In the genomic region with DNA sequence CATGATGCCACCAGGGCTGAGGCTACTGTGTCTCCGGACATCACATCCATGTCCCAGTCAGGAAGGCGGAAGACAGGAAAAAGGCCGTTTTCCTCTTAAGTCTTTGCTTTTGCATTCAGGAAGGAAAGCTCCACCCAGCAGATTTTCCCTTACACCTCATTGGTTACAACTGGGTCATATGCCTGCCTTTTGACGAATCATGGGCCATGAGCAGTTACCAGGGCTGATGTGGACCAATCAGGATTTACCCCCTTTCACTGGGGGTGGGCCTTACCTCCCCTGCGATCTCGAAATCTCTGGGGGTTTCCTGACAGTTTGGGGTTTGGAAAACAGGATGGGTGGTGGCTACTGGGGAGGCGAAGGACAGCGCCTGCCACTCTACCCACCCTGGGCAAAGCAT, we compare ENCODE assay signal across 22 cellular contexts. TPM values are rescaled to one million over a fixed set of nuclear protein-coding genes. Genes with fewer than 3 reads are reported as not detected.
A peak's percentile ranks its signal among the peaks of the same experiment; 100 is the strongest.
DNase-seq lines count a peak whose midpoint lies in the region; ATAC-seq, FAIRE-seq and TF ChIP-seq lines count a peak whose summit lies in the region.
"Had no signal": no experiment of that assay in that cellular context is flagged by ENCODE, and none has a peak within 500 bp of the region (broad histone marks: within the 10 kb centered on the region; RNA-seq: fewer than 3 reads in every experiment).

No MANE protein-coding gene starts in this region.

- FAIRE-seq in H1 (lab: Jason Lieb, UNC) (peak; percentile 7), GM19239 (lab: Jason Lieb, UNC) (no peak)
- FAIRE-seq: GM18507 had no signal

- peaks cover 2% of the 10 kb centered on the region for H3K27me3 ChIP-seq in DND-41 (ENCODE audit: insufficient read depth, low read length, poor library complexity)
- H3K27me3 ChIP-seq in RWPE2 (ENCODE audit: insufficient read depth, poor library complexity, severe bottlenecking) = no peaks in the 10 kb centered on the region
- H3K27me3 ChIP-seq in H1 (replicated peaks in 1 of 4; ENCODE audit: control insufficient read depth in 3 of 4, extremely low read depth in 1 of 4, insufficient read depth in 3 of 4, low read length in 3 of 4) = no peaks in the 10 kb centered on the region; a peak in 1 of 7 replicates
- H3K27me3 ChIP-seq: upper lobe of right lung had no signal

- no peaks in the 10 kb centered on the region for H3K79me2 ChIP-seq in DND-41 (ENCODE audit: insufficient read depth, low read length)
- no peaks in the 10 kb centered on the region for H3K79me2 ChIP-seq in H1 (ENCODE audit: control insufficient read depth in 1 of 2, insufficient read depth in 2 of 2, low read length in 2 of 2)

- no peak for TF ChIP-seq POLR2A in H1 (IDR thresholded peaks at IDR 0.05; ENCODE audit: control extremely low read depth in 1 of 2, low read depth in 2 of 2, low read length in 2 of 2)

- no peak overlapping the region for H2AFZ ChIP-seq in DND-41 (ENCODE audit: low read depth, low read length)
- H2AFZ ChIP-seq in H1 (ENCODE audit: low read length) = no peak overlapping the region

- no peak overlapping the region for H3K23ac ChIP-seq in H1 (ENCODE audit: insufficient read length)

- H2BK120ac ChIP-seq in H1 (replicated peaks; ENCODE audit: low read depth, low read length) = no peak overlapping the region

- H2BK12ac ChIP-seq in H1 (ENCODE audit: low read depth, low read length) = no peak overlapping the region

- H3K14ac ChIP-seq in H1 (ENCODE audit: insufficient read length) = no peak overlapping the region

- no peak overlapping the region for H2BK15ac ChIP-seq in H1 (ENCODE audit: low read length)

- H4K5ac ChIP-seq in H1 (ENCODE audit: insufficient read length, low read depth, low read length) = no peak overlapping the region

- TF ChIP-seq EP300 in H1 (IDR thresholded peaks at IDR 0.05; ENCODE audit: borderline replicate concordance in 1 of 2, low read depth in 2 of 2, low read length in 2 of 2) = no peak

- no peak overlapping the region for H4K8ac ChIP-seq in H1 (ENCODE audit: extremely low read depth, insufficient read depth, low read length)

- TF ChIP-seq RAD21 in H1 (IDR thresholded peaks at IDR 0.05 in 1 of 2, conservative IDR thresholded peaks at IDR 0.05 in 1 of 2; ENCODE audit: low read depth in 2 of 2, low read length in 2 of 2) = no peak

- no peak overlapping the region for H3K4me2 ChIP-seq in DND-41 (ENCODE audit: insufficient read depth, low read length)
- H3K4me2 ChIP-seq in H1 (ENCODE audit: insufficient read depth in 1 of 2, low read depth in 2 of 2, low read length in 2 of 2) = no peak overlapping the region

- H3K18ac ChIP-seq in H1 (ENCODE audit: extremely low read depth, low read length) = no peak overlapping the region; the same call in 1 of the 2 replicates

- H3K36me3 ChIP-seq in DND-41 (ENCODE audit: insufficient read depth, low read length) (no peaks in the 10 kb centered on the region), RWPE2 (ENCODE audit: low read depth) (no peaks in the 10 kb centered on the region), H1 (ENCODE audit: control insufficient read depth in 2 of 4, insufficient read depth in 4 of 4, low read length in 3 of 4) (no peaks in the 10 kb centered on the region)
- H3K36me3 ChIP-seq: HAP-1, upper lobe of right lung had no signal

- no peak overlapping the region for H2BK20ac ChIP-seq in H1 (ENCODE audit: low read length)

- no peaks in the 10 kb centered on the region for H3K79me1 ChIP-seq in H1 (ENCODE audit: low read depth, low read length)

- H3K56ac ChIP-seq in H1 (replicated peaks; ENCODE audit: insufficient read length, low read depth, low read length) = no peak overlapping the region

- H3K27ac ChIP-seq in DND-41 (ENCODE audit: low read length) (no peak overlapping the region), RWPE2 (ENCODE audit: poor library complexity, severe bottlenecking) (no peak overlapping the region), H1 (ENCODE audit: low read depth, low read length) (no peak overlapping the region)
- H3K27ac ChIP-seq: HL-60, upper lobe of right lung had no signal

- CTCF ChIA-PET in HEK293T (lab: Yijun Ruan, JAX) (no interaction called here), H1 (lab: Charles Lee; ENCODE audit: partially characterized antibody) (interaction anchor here (0.6 to 3.1 kb wide), 7 partner anchors 7 to 443 kb away, joined by 3 to 15 read pairs (median 4); no protein-coding TSS in a partner anchor)

- 0 out of 2 replicates have a peak, but pooled peaks cover 4% of the 10 kb centered on the region for H4K20me1 ChIP-seq in DND-41 (ENCODE audit: insufficient read depth, low read length)
- H4K20me1 ChIP-seq in H1 (replicated peaks in 1 of 2; ENCODE audit: control insufficient read depth in 1 of 2, insufficient read depth in 2 of 2, low read length in 2 of 2) = peaks cover 0 to 6% of the 10 kb centered on the region in 2 experiments

- H4K91ac ChIP-seq in H1 (replicated peaks; ENCODE audit: insufficient read length, low read length) = no peak overlapping the region

- no peak overlapping the region for H3K9ac ChIP-seq in DND-41 (ENCODE audit: low read depth, low read length)
- no peak overlapping the region for H3K9ac ChIP-seq in H1 (replicated peaks in 1 of 4; ENCODE audit: extremely low read depth in 1 of 4, low read depth in 3 of 4, low read length in 3 of 4)

- H3K23me2 ChIP-seq in H1 (ENCODE audit: low read depth, low read length) = peaks cover 10% of the 10 kb centered on the region; the same call in 1 of the 2 replicates

- WGBS in H1 (ENCODE audit: extremely low coverage in 1 of 2, insufficient coverage in 1 of 2, insufficient read length in 1 of 2, insufficient replicate concordance in 2 of 2, low coverage in 1 of 2, low lambda C conversion rate in 2 of 2, missing lambda C conversion rate in 1 of 2), 2 experiments = 80% methylated on average over 8 of the region's 8 CpGs; no CpG with 5 or more reads in 1 of the 2 experiments

- no peak overlapping the region for H2BK5ac ChIP-seq in H1 (ENCODE audit: low read depth, low read length)

- no peak overlapping the region for H3K4ac ChIP-seq in H1 (replicated peaks; ENCODE audit: insufficient read length, low read depth, low read length)

- H3K4me3 ChIP-seq in DND-41 (ENCODE audit: low read depth in 1 of 2, low read length in 2 of 2) = no peak overlapping the region
- H3K4me3 ChIP-seq in RWPE2 (ENCODE audit: severe bottlenecking) = no peak overlapping the region
- no peak overlapping the region for H3K4me3 ChIP-seq in H1 (ENCODE audit: extremely low read depth in 1 of 4, insufficient read depth in 2 of 4, low read depth in 3 of 4, low read length in 4 of 4)
- H3K4me3 ChIP-seq: HAP-1, lung, upper lobe of right lung had no signal

- DNase-seq in DND-41 (no peak), HEK293T (ENCODE audit: extremely low spot score) (peak; percentile 69), RWPE2 (ENCODE audit: low spot score) (no peak), H1 (ENCODE audit: low read depth in 1 of 2, low spot score in 2 of 2) (no peak), GM19239 (ENCODE audit: insufficient read length, low spot score) (no peak), SKM-1 treated with dmso at 0.1 percent for 144 hours (lab: John Stamatoyannopoulos, UW; ENCODE audit: unreplicated experiment) (no peak), NCI-H2227 treated with DMSO at 0.1 percent for 48 hours (lab: John Stamatoyannopoulos, UW) (no peak)
- DNase-seq: activated CD4-positive, alpha-beta T cell treated with anti-CD3 and anti-CD28 coated beads, Interleukin-2, amount 10 ng/mL, durations not matched to agents 7 days and 5 days; activated T-cell treated with anti-CD3 and anti-CD28 coated beads, Interleukin-2, amount 50 U/mL, for 72 hours; amniotic stem cell; cortex of kidney; hippocampal formation; NCI-H226; nephron progenitor cell; right cardiac atrium; T-helper 1 cell; upper lobe of right lung had no signal

- H3K4me1 ChIP-seq in DND-41 (ENCODE audit: insufficient read depth, low read length) (no peaks in the 10 kb centered on the region), RWPE2 (ENCODE audit: insufficient read depth, poor library complexity, severe bottlenecking) (no peaks in the 10 kb centered on the region), H1 (replicated peaks in 1 of 4; ENCODE audit: control insufficient read depth in 3 of 4, insufficient read depth in 4 of 4, low read length in 3 of 4) (no peaks in the 10 kb centered on the region)
- H3K4me1 ChIP-seq: HAP-1, upper lobe of right lung had no signal

- H2AK5ac ChIP-seq in H1 (ENCODE audit: low read depth, low read length) = no peak overlapping the region

- no peak for TF ChIP-seq CTCF in DND-41 (IDR thresholded peaks at IDR 0.05; ENCODE audit: borderline replicate concordance, extremely low read depth, low read length, poor library complexity, severe bottlenecking)
- TF ChIP-seq CTCF in RWPE2 (IDR thresholded peaks at IDR 0.05; ENCODE audit: poor library complexity, severe bottlenecking) = no peak
- TF ChIP-seq CTCF in H1 (IDR thresholded peaks at IDR 0.05; ENCODE audit: control extremely low read depth in 1 of 3, insufficient read depth in 1 of 3, low read depth in 1 of 3, low read length in 3 of 3) = no peak

- ATAC-seq in DND-41 (ENCODE audit: insufficient read depth, low read depth) (peak; percentile 59; the same call in 2 of the 3 replicates), RWPE2 (ENCODE audit: low read depth) (peak; percentile 44; the same call in 1 of the 3 replicates), HG03280 (IDR thresholded peaks at IDR 0.05; ENCODE audit: unreplicated experiment) (no peak)
- ATAC-seq: activated T-cell treated with anti-CD3 and anti-CD28 coated beads, Interleukin-2, amount 50 U/mL, for 72 hours had no signal

- H3K9me3 ChIP-seq in DND-41 (ENCODE audit: insufficient read depth, low read length, severe bottlenecking) = no peaks in the 10 kb centered on the region
- H3K9me3 ChIP-seq in RWPE2 (ENCODE audit: severe bottlenecking) = no peaks in the 10 kb centered on the region
- no peaks in the 10 kb centered on the region; a peak in 1 of 4 replicates for H3K9me3 ChIP-seq in H1 (ENCODE audit: insufficient read depth in 2 of 2, low read depth in 1 of 2, low read length in 1 of 2)
- H3K9me3 ChIP-seq: HAP-1, upper lobe of right lung had no signal

- POLR2A ChIA-PET in HEK293T (lab: Yijun Ruan, JAX) = no interaction called here
- POLR2A ChIA-PET in H1 (lab: Charles Lee; ENCODE audit: partially characterized antibody) = no interaction called here

TF ChIP-seq in H1, 55 proteins besides CTCF, POLR2A, EP300 and RAD21 (continues in another document):
- no peak for TF ChIP-seq RXRA (IDR thresholded peaks at IDR 0.05; ENCODE audit: insufficient read depth, low read depth, low read length)
- TF ChIP-seq KDM1A (IDR thresholded peaks at IDR 0.05; ENCODE audit: borderline replicate concordance, low read length) = no peak
- TF ChIP-seq CTBP2 (IDR thresholded peaks at IDR 0.05; ENCODE audit: borderline replicate concordance, insufficient read depth, insufficient read length, low read length) = no peak

RNA-seq across cellular contexts. Expression of gene GRPEL1, which starts 52.5 kb away (rescaled TPM):
- 39.9 and 43.0 TPM in 2 replicates for total RNA-seq in H1 (2021; fragmentation: NEBNext Ultra II Directional; extraction: Animal tissue kit (Norgen Biotek cat#: 25700))
- 10.5 and 13.5 TPM in 2 replicates for polyA plus RNA-seq in H1 (2011; rRNA removed)
- polyA plus RNA-seq in H1 (2011; cell fraction: cytosol; rRNA removed) = 20.7 TPM
- 6.1 TPM for polyA plus RNA-seq in H1 (2011; cell fraction: nucleus; rRNA removed)
- polyA plus RNA-seq in H1 (2012, experiment 1 of 2) = 34.0 to 43.0 TPM (median 35.5 TPM) in 4 replicates
- 12.5 TPM for polyA plus RNA-seq in H1 (2012, experiment 2 of 2)
- 18.9 TPM for polyA plus RNA-seq in H1 (2013, experiment 1 of 2)
- polyA plus RNA-seq in H1 (2013, experiment 2 of 2) = 19.9 TPM
- 12.4 TPM in 2 replicates for polyA minus RNA-seq in H1 (2011; rRNA and poly(A)+ RNA removed)
- polyA minus RNA-seq in H1 (2011; cell fraction: cytosol; rRNA and poly(A)+ RNA removed) = 7.8 TPM
- polyA minus RNA-seq in H1 (2011; cell fraction: nucleus; rRNA and poly(A)+ RNA removed) = 11.3 TPM
